ENCODE assay signal across 8 cellular contexts in genomic region chr1:87826639-87827345, GRCh38.
A peak's percentile ranks its signal among the peaks of the same experiment; 100 is the strongest.
DNase-seq lines count a peak whose midpoint lies in the region; ATAC-seq and TF ChIP-seq lines count a peak whose summit lies in the region.

No MANE protein-coding gene starts in this region.

- DNase-seq in MV-4-11 (lab: John Stamatoyannopoulos, UW) (peak; percentile 96), dedifferentiated amniotic fluid mesenchymal stem cell (ENCODE audit: extremely low spot score) (peak; percentile 66), ovary (peak; percentile 23 to 48 (median 38)), type B pancreatic cell (ENCODE audit: extremely low spot score, unreplicated experiment) (no peak), ACHN (no peak), NCI-H1417 (lab: John Stamatoyannopoulos, UW) (no peak)

- no peaks in the 10 kb centered on the region for H3K36me3 Mint-ChIP-seq in type B pancreatic cell

- 8 to 12% (median 9%) methylated on average over 7 of the region's 7 CpGs for WGBS in ovary, 3 donors

- H3K27ac ChIP-seq in ovary = no peak overlapping the region

- no peaks in the 10 kb centered on the region for H3K27me3 ChIP-seq in ovary

- no peak overlapping the region for H3K4me3 ChIP-seq in ovary

- H3K4me1 ChIP-seq in ovary (ENCODE audit: insufficient read depth) = no peaks in the 10 kb centered on the region

- H3K27me3 Mint-ChIP-seq in type B pancreatic cell = no peaks in the 10 kb centered on the region

- TF ChIP-seq CTCF in ovary (IDR thresholded peaks at IDR 0.05) (no peak), type B pancreatic cell (conservative IDR thresholded peaks at IDR 0.05) (no peak)

- ATAC-seq in GM18505 (IDR thresholded peaks at IDR 0.05; ENCODE audit: unreplicated experiment) = peak; percentile 95
- peak; percentile 94 for ATAC-seq in HG02571 (IDR thresholded peaks at IDR 0.05; ENCODE audit: unreplicated experiment)

- no peak overlapping the region for H3K27ac Mint-ChIP-seq in type B pancreatic cell

- H3K9me3 Mint-ChIP-seq in type B pancreatic cell = peaks cover 5% of the 10 kb centered on the region

- peaks cover 10% of the 10 kb centered on the region for H3K4me1 Mint-ChIP-seq in type B pancreatic cell (ENCODE audit: unreplicated experiment)

- no peak for TF ChIP-seq POLR2A in GM18505 (IDR thresholded peaks at IDR 0.05; ENCODE audit: borderline replicate concordance, extremely low read depth, insufficient read depth, insufficient read length)
- TF ChIP-seq POLR2A in ovary (IDR thresholded peaks at IDR 0.05) = no peak

- H3K9me3 ChIP-seq in ovary = no peaks in the 10 kb centered on the region

- no peak for TF ChIP-seq EP300 in ovary (IDR thresholded peaks at IDR 0.05)

- intact Hi-C loops in ovary (cut with DNase I) = no loop called here

- in situ Hi-C loops in ACHN (cut with HindIII; ENCODE audit: low pct_ligation_motif_present, low pct_unique_long_range_greater_than_20kb, low sequenced_read_pairs) = no loop called here

- H3K36me3 ChIP-seq in ovary = no peaks in the 10 kb centered on the region

- H3K4me3 Mint-ChIP-seq in type B pancreatic cell = no peak overlapping the region

Comparison
In these comparisons a context has a peak if more than half of its experiments do, and no peak if none do; other contexts are left out.
1. DNase-seq: peak in MV-4-11 (single experiment), dedifferentiated amniotic fluid mesenchymal stem cell (single experiment) and ovary (5 of 5); none in type B pancreatic cell (single experiment), ACHN (single experiment) and NCI-H1417 (0 of 3).